19 cellular contexts compared by ENCODE assay signal in genomic region chr4:121339307-121339706, GRCh38. TPM values are rescaled to one million over a fixed set of nuclear protein-coding genes. Genes with fewer than 3 reads are reported as not detected.
"Had no signal": no experiment of that assay in that cellular context is flagged by ENCODE, and none has a peak within 500 bp of the region (broad histone marks: within the 10 kb centered on the region; RNA-seq: fewer than 3 reads in every experiment).

No MANE protein-coding gene starts in this region.

- H3K36me3 ChIP-seq: adrenal gland, esophagus squamous epithelium, gastroesophageal sphincter, lower lobe of right lung, right atrium auricular region, thyroid gland had no signal

- DNase-seq: activated CD4-positive, alpha-beta T cell treated with anti-CD3 and anti-CD28 coated beads for 1 hour; activated CD4-positive, alpha-beta T cell treated with anti-CD3 and anti-CD28 coated beads, Interleukin-2, amount 50 U/mL, for 1 hour; activated T-cell treated with anti-CD3 and anti-CD28 coated beads, Interleukin-2, amount 50 U/mL, for 1 hour; adrenal gland; esophagus squamous epithelium; left colon; lower lobe of right lung; naive thymus-derived CD4-positive, alpha-beta T cell; stimulated activated CD4-positive, alpha-beta T cell treated with anti-CD3 and anti-CD28 coated beads, Interleukin-4, amount 100 ng/mL, for 4 hours; stimulated activated naive CD8-positive, alpha-beta T cell treated with anti-CD3 and anti-CD28 coated beads, Interleukin-15, Interleukin-2, amounts not matched to agents 100 U/mL and 50 U/mL, for 24 hours; T-helper 1 cell; thyroid gland had no signal

- H3K4me3 ChIP-seq: adrenal gland, body of pancreas, esophagus squamous epithelium, gastroesophageal sphincter, lower lobe of right lung, right atrium auricular region, thyroid gland had no signal

- H3K4me1 ChIP-seq: adrenal gland, body of pancreas, esophagus squamous epithelium, gastroesophageal sphincter, lower lobe of right lung, right atrium auricular region, thyroid gland had no signal

- H3K27ac ChIP-seq: adrenal gland, body of pancreas, esophagus squamous epithelium, gastroesophageal sphincter, lower lobe of right lung, right atrium auricular region, thyroid gland had no signal

- H3K27me3 ChIP-seq: adrenal gland, body of pancreas, esophagus squamous epithelium, gastroesophageal sphincter, right atrium auricular region, thyroid gland had no signal

- ATAC-seq: activated naive CD4-positive, alpha-beta T cell treated with anti-CD3 and anti-CD28 coated beads, Interleukin-2, amount 50 U/mL, for 72 hours; body of pancreas; gastroesophageal sphincter; left colon; lower lobe of right lung; naive thymus-derived CD4-positive, alpha-beta T cell; stimulated activated naive CD8-positive, alpha-beta T cell treated with anti-CD3 and anti-CD28 coated beads, Interleukin-15, Interleukin-2, amounts not matched to agents 100 U/mL and 50 U/mL, for 24 hours had no signal

- H3K9me3 ChIP-seq: adrenal gland, body of pancreas, esophagus squamous epithelium, gastroesophageal sphincter, lower lobe of right lung, right atrium auricular region, thyroid gland had no signal

RNA-seq across cellular contexts. Expression of gene QRFPR, which starts 41.5 kb away (rescaled TPM):
- total RNA-seq: activated naive CD4-positive, alpha-beta T cell treated with anti-CD3 and anti-CD28 coated beads, Interleukin-2, amount 50 U/mL, for 72 hours; body of pancreas; left colon; lower lobe of right lung; naive thymus-derived CD4-positive, alpha-beta T cell; osteocyte; progenitor cell of endocrine pancreas had no signal
- polyA plus RNA-seq: naive thymus-derived CD4-positive, alpha-beta T cell; urinary bladder had no signal
